8 cellular contexts compared by ENCODE assay signal in the genomic region with DNA sequence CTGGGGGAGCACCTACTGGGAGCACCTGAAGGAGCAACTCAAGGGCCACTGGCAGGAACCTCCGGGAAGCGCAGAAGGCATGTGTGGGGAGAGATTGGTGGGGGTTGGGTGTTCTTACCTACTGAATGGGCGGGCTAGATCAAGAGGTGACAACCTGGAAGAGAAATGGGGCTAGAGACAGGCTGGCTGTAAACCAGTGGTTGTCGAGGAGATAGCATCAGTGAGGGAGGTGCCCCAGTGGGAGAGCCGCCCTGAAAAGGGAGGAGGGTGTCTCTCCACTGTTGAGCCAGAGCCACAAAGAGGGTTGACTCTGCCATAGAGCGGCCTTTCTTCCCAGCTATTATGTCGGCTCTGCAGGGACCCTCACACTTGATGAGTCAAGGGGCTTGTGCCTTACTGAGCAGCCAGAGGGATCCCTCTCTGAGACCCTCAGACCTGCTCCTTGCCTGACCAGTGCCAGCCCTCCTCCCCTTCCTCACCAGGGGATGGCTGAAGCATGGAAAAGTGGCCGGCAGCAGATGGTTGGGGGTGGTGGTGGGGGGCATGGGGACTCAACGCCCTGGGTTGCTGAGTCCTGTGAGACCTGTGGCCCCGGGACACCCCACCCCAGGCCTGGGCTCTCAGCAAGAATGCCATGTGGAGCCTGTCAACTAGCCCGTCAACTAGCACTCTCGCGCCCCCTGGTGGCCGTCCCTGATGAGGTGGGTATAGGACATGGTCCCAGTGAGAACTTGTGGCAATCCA. TPM values are rescaled to one million over a fixed set of nuclear protein-coding genes. Genes with fewer than 3 reads are reported as not detected.
DNase-seq lines count a peak whose midpoint lies in the region; ATAC-seq and TF ChIP-seq lines count a peak whose summit lies in the region.

No MANE protein-coding gene starts in this region.

- H3K36me3 ChIP-seq in BJ (ENCODE audit: control insufficient read depth, insufficient read depth, low read length): no peaks in the 10 kb centered on the region
- H3K36me3 ChIP-seq in OCI-LY3 (replicated peaks; ENCODE audit: low read depth, low read length): no peaks in the 10 kb centered on the region

- H3K4me1 ChIP-seq in OCI-LY3 (ENCODE audit: low read length): no peaks in the 10 kb centered on the region

- peak; percentile 82 for ATAC-seq in GM19372 (IDR thresholded peaks at IDR 0.05; ENCODE audit: low read depth, unreplicated experiment)

- H3K4me3 ChIP-seq in BJ (ENCODE audit: low read depth, low read length) (no peak overlapping the region), OCI-LY3 (ENCODE audit: low read length) (no peak overlapping the region)

- DNase-seq in BJ (ENCODE audit: low read depth) (no peak), HUDEP-2 (lab: John Stamatoyannopoulos, UW; ENCODE audit: unreplicated experiment in 76 of 76) (peak in 75 of 76 experiments; percentile 22 to 97 (median 80)), activated T-cell treated with anti-CD3 and anti-CD28 coated beads for 1 hour (ENCODE audit: low read depth) (peak; percentile 99), epithelial cell of prostate (ENCODE audit: low read depth, low spot score) (peak; percentile 3), myocyte (ENCODE audit: low read depth) (peak; percentile 89)
- peak; percentile 85 to 97 for DNase-seq in stimulated activated CD8-positive, alpha-beta memory T cell treated with anti-CD3 and anti-CD28 coated beads, Interleukin-7, amount 100 ng/mL, for 1 hour (ENCODE audit: low read depth in 2 of 2)

- no peaks in the 10 kb centered on the region for H4K20me1 ChIP-seq in OCI-LY3 (ENCODE audit: insufficient read depth, low read length)

- no peak overlapping the region for H3K9ac ChIP-seq in OCI-LY3 (ENCODE audit: low read length)

- POLR2A ChIA-PET in BJ (lab: Charles Lee): no interaction called here

- no peaks in the 10 kb centered on the region for H3K79me2 ChIP-seq in OCI-LY3 (ENCODE audit: low read length)

- peak; percentile 91 for TF ChIP-seq CTCF in BJ (IDR thresholded peaks at IDR 0.05; ENCODE audit: insufficient read depth, low read depth, low read length)
- peak; percentile 93 for TF ChIP-seq CTCF in OCI-LY3 (IDR thresholded peaks at IDR 0.05; ENCODE audit: low read depth, low read length)

- peak overlapping the region; percentile 37 for H3K4me2 ChIP-seq in OCI-LY3 (ENCODE audit: low read length)

- no peaks in the 10 kb centered on the region for H3K9me3 ChIP-seq in OCI-LY3 (ENCODE audit: insufficient read depth, low read length)

- CTCF ChIA-PET in BJ (lab: Yijun Ruan, JAX): interaction anchor here (0.6 to 2.7 kb wide), 15 partner anchors 9 to 334 kb away, joined by 3 to 20 read pairs (median 4); no protein-coding TSS in a partner anchor

- peak overlapping the region; percentile 95 for H2AFZ ChIP-seq in OCI-LY3 (ENCODE audit: low read depth, low read length)

- H3K27ac ChIP-seq in OCI-LY3 (ENCODE audit: low read length): no peak overlapping the region
- H3K27ac ChIP-seq in epithelial cell of prostate: no peak overlapping the region

- H3K27me3 ChIP-seq in BJ (ENCODE audit: control insufficient read depth, insufficient read depth, low read length) (peaks cover under 1% of the 10 kb centered on the region; the same call in 1 of the 2 replicates), OCI-LY3 (ENCODE audit: low read depth, low read length) (0 out of 2 replicates have a peak, but pooled peaks cover 6% of the 10 kb centered on the region)

RNA-seq across cellular contexts. Expression of a gene that starts 36.4 kb away (rescaled TPM):
- 2.5 and 4.3 TPM in 2 replicates for polyA plus RNA-seq in BJ (2011; rRNA removed)
- 3.0 and 5.7 TPM in 2 replicates for polyA minus RNA-seq in BJ (2011; rRNA and poly(A)+ RNA removed)
- total RNA-seq in myocyte: 66.2 and 101 TPM in 2 replicates
- polyA plus RNA-seq in myocyte (2012): 30.7 TPM

RNA-seq across cellular contexts. Expression of a gene that starts 57.0 kb away (rescaled TPM):
- 0.02 TPM in 1 of 2 replicates, not detected in the other for polyA plus RNA-seq in BJ (2011; rRNA removed)
- 0.14 and 0.15 TPM in 2 replicates for polyA minus RNA-seq in BJ (2011; rRNA and poly(A)+ RNA removed)
- 0.35 and 0.83 TPM in 2 replicates for total RNA-seq in myocyte
- polyA plus RNA-seq in myocyte (2012): 0.82 TPM
